Comparison of ENCODE assay signal across 11 cellular contexts in the genomic region with DNA sequence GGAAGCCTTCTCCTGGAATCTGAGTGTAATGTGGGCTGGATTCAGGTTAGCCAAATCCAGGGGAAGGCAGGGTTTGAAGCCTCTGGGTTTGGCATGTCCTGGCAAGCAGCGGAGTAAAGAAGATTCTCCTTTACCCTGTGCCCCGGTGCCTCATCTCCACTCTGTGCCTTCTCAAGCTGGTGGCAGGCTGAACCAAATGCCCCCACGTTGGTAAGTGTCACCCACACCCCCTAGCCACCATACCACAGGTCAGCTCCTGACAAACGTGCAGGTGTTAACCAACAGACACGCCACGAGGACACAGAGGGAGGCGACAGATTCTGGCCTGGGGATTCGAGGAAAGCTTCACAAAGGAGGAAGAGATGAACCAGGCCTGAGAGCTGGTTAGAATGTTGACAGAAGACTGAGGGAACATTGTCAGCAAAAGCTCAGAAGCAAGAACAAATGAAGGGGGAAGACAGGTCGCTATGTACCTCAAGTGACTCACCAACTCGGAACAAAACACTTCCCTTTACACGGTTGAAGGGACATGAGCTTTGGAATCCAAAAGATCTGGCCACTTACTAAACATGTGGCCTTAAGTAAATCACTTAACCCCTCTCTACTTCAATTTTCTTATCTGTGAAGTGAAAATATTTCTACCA.
DNase-seq lines count a peak whose midpoint lies in the region; ATAC-seq, FAIRE-seq and TF ChIP-seq lines count a peak whose summit lies in the region.
"Had no signal": no experiment of that assay in that cellular context is flagged by ENCODE, and none has a peak within 500 bp of the region (broad histone marks: within the 10 kb centered on the region; RNA-seq: fewer than 3 reads in every experiment).

No MANE protein-coding gene starts in this region.

- CTCF ChIA-PET in SK-N-SH (lab: Yijun Ruan, JAX): interaction anchor here (1.2 kb wide), 2 partner anchors 9 to 345 kb away, joined by 3 read pairs; no protein-coding TSS in a partner anchor

- no peaks in the 10 kb centered on the region for H3K36me3 Mint-ChIP-seq in T-helper 17 cell (ENCODE audit: low read depth)
- H3K36me3 Mint-ChIP-seq in stimulated activated effector memory CD8-positive, alpha-beta T cell treated with anti-CD3 and anti-CD28 coated beads, Interleukin-12 subunit alpha, Interleukin-12 subunit beta, amount 100 ng/mL, for 72 hours: no peaks in the 10 kb centered on the region

- H3F3A ChIP-seq in SK-N-SH (replicated peaks; ENCODE audit: insufficient read depth): peaks cover 20% of the 10 kb centered on the region

- WGBS in SK-N-SH (ENCODE audit: low lambda C conversion rate): 71% methylated on average over 11 of the region's 11 CpGs

- peak overlapping the region in 1 of 2 experiments; percentile 42; a peak in 2 of 4 replicates for H3K27ac ChIP-seq in SK-N-SH (ENCODE audit: low read depth in 2 of 2, low read length in 1 of 2)
- H3K27ac ChIP-seq: 22Rv1 had no signal

- no peaks in the 10 kb centered on the region for H3K27me3 ChIP-seq in SK-N-SH (ENCODE audit: insufficient read depth)

- peak overlapping the region; percentile 1 for H3K4me2 ChIP-seq in SK-N-SH

- TF ChIP-seq RAD21 in SK-N-SH (IDR thresholded peaks at IDR 0.05; ENCODE audit: low read length): no peak

- H3K36me3 ChIP-seq in SK-N-SH (replicated peaks in 1 of 2; ENCODE audit: control insufficient read depth in 1 of 2, insufficient read depth in 2 of 2, low read length in 1 of 2): no peaks in the 10 kb centered on the region

- TF ChIP-seq POLR2A in H54 (IDR thresholded peaks at IDR 0.05; ENCODE audit: low read depth, low read length): no peak

- H3K4me1 Mint-ChIP-seq in T-helper 17 cell: peaks cover 22% of the 10 kb centered on the region
- H3K4me1 Mint-ChIP-seq in stimulated activated effector memory CD8-positive, alpha-beta T cell treated with anti-CD3 and anti-CD28 coated beads, Interleukin-12 subunit alpha, Interleukin-12 subunit beta, amount 100 ng/mL, for 72 hours: peaks cover 56% of the 10 kb centered on the region

- TF ChIP-seq EP300 in SK-N-SH (IDR thresholded peaks at IDR 0.05; ENCODE audit: borderline replicate concordance in 1 of 2, low read depth in 1 of 2, low read length in 1 of 2): no peak

- H3K27ac Mint-ChIP-seq in T-helper 17 cell: peak overlapping the region; percentile 80
- peak overlapping the region; percentile 54 for H3K27ac Mint-ChIP-seq in stimulated activated effector memory CD8-positive, alpha-beta T cell treated with anti-CD3 and anti-CD28 coated beads, Interleukin-12 subunit alpha, Interleukin-12 subunit beta, amount 100 ng/mL, for 72 hours

- H3K9me3 Mint-ChIP-seq in stimulated activated effector memory CD8-positive, alpha-beta T cell treated with anti-CD3 and anti-CD28 coated beads, Interleukin-12 subunit alpha, Interleukin-12 subunit beta, amount 100 ng/mL, for 72 hours: no peaks in the 10 kb centered on the region

- peak overlapping the region; percentile 11; the same call in 1 of the 2 replicates for H2AFZ ChIP-seq in SK-N-SH (ENCODE audit: low read depth)

- H3K4me1 ChIP-seq in SK-N-SH (ENCODE audit: control insufficient read depth in 1 of 2, insufficient read depth in 2 of 2, low read depth in 1 of 2, low read length in 1 of 2): peaks cover 10 to 41% of the 10 kb centered on the region in 2 experiments; a peak in 2 of 4 replicates

- H3K4me3 ChIP-seq in SK-N-SH (ENCODE audit: low read depth in 2 of 2, low read length in 1 of 2): no peak overlapping the region

- no peak for TF ChIP-seq CTCF in SK-N-SH (IDR thresholded peaks at IDR 0.05)

- no peak overlapping the region for H3K9ac ChIP-seq in SK-N-SH

- DNase-seq in SK-N-SH: no peak
- no peak for DNase-seq in T-helper 17 cell
- peak; percentile 82 for DNase-seq in glomerular visceral epithelial cell (ENCODE audit: extremely low spot score)
- no peak for DNase-seq in stimulated activated effector memory CD8-positive, alpha-beta T cell treated with anti-CD3 and anti-CD28 coated beads, Interleukin-12 subunit alpha, Interleukin-12 subunit beta, amount 100 ng/mL, for 72 hours (ENCODE audit: low spot score in 2 of 2)
- DNase-seq in posterior vena cava (ENCODE audit: low spot score): no peak
- DNase-seq in H54 (ENCODE audit: insufficient read length, low spot score): no peak
- DNase-seq: NCI-H526 treated with DMSO at 0.1 percent for 48 hours, occipital lobe had no signal

- no peaks in the 10 kb centered on the region for H3K79me2 ChIP-seq in SK-N-SH (ENCODE audit: insufficient read depth)

- H3K9me2 ChIP-seq in SK-N-SH: no peaks in the 10 kb centered on the region

- no peaks in the 10 kb centered on the region for H3K9me3 ChIP-seq in SK-N-SH
- H3K9me3 ChIP-seq in T-helper 17 cell (ENCODE audit: control insufficient read depth, low read length, poor library complexity, severe bottlenecking): no peaks in the 10 kb centered on the region

- H3K4me3 Mint-ChIP-seq in T-helper 17 cell: no peak overlapping the region
- no peak overlapping the region for H3K4me3 Mint-ChIP-seq in stimulated activated effector memory CD8-positive, alpha-beta T cell treated with anti-CD3 and anti-CD28 coated beads, Interleukin-12 subunit alpha, Interleukin-12 subunit beta, amount 100 ng/mL, for 72 hours

- FAIRE-seq in H54 (lab: Jason Lieb, UNC): no peak

- ATAC-seq in SK-N-SH treated with all-trans-retinoic acid at 6 μM for 48 hours (no peak), T-helper 17 cell (no peak), HG03039 (IDR thresholded peaks at IDR 0.05; ENCODE audit: unreplicated experiment) (no peak)
- peak; percentile 39 for ATAC-seq in stimulated activated effector memory CD8-positive, alpha-beta T cell treated with anti-CD3 and anti-CD28 coated beads, Interleukin-12 subunit alpha, Interleukin-12 subunit beta, amount 100 ng/mL, for 72 hours

- no peaks in the 10 kb centered on the region for H3K27me3 Mint-ChIP-seq in T-helper 17 cell

- intact Hi-C loops in posterior vena cava (cut with DNase I): loop anchor here (5.0 to 10.0 kb wide), 3 partner anchors 50 to 343 kb away; no protein-coding TSS in a partner anchor

- no peaks in the 10 kb centered on the region for H4K20me1 ChIP-seq in SK-N-SH (ENCODE audit: insufficient read depth)

- POLR2A ChIA-PET in SK-N-SH (lab: Yijun Ruan, JAX): no interaction called here

TF ChIP-seq in SK-N-SH, 30 proteins besides CTCF, POLR2A, EP300 and RAD21 (continues in another document):
- TF ChIP-seq, protein P1, sequence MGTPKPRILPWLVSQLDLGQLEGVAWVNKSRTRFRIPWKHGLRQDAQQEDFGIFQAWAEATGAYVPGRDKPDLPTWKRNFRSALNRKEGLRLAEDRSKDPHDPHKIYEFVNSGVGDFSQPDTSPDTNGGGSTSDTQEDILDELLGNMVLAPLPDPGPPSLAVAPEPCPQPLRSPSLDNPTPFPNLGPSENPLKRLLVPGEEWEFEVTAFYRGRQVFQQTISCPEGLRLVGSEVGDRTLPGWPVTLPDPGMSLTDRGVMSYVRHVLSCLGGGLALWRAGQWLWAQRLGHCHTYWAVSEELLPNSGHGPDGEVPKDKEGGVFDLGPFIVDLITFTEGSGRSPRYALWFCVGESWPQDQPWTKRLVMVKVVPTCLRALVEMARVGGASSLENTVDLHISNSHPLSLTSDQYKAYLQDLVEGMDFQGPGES (IDR thresholded peaks at IDR 0.05; ENCODE audit: low read depth, low read length): no peak
- TF ChIP-seq EZH2phosphoT487 (IDR thresholded peaks at IDR 0.05; ENCODE audit: borderline replicate concordance, low read depth) (no peak), CHD2 (IDR thresholded peaks at IDR 0.05; ENCODE audit: low read length, partially characterized antibody) (no peak), FOSL2 (IDR thresholded peaks at IDR 0.05; ENCODE audit: borderline replicate concordance, low read depth) (no peak), TEAD4 (IDR thresholded peaks at IDR 0.05; ENCODE audit: borderline replicate concordance, insufficient read depth) (no peak), GABPA (IDR thresholded peaks at IDR 0.05; ENCODE audit: low read depth) (no peak), RFX5 (IDR thresholded peaks at IDR 0.05; ENCODE audit: low read length) (no peak)
- TF ChIP-seq, protein P2, sequence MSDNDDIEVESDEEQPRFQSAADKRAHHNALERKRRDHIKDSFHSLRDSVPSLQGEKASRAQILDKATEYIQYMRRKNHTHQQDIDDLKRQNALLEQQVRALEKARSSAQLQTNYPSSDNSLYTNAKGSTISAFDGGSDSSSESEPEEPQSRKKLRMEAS (IDR thresholded peaks at IDR 0.05; ENCODE audit: low read depth): no peak

TF ChIP-seq in SK-N-SH treated with all-trans-retinoic acid at 6 μM for 48 hours, 23 proteins besides CTCF, POLR2A, EP300 and RAD21 (continues in another document):
- no peak for TF ChIP-seq PPARA (CRISPR knock-in tag; IDR thresholded peaks at IDR 0.05; ENCODE audit: borderline replicate concordance)
- TF ChIP-seq RARB (CRISPR knock-in tag; IDR thresholded peaks at IDR 0.05): no peak
- TF ChIP-seq GLIS3 (CRISPR knock-in tag; IDR thresholded peaks at IDR 0.05): no peak
- no peak for TF ChIP-seq CSDC2 (CRISPR knock-in tag; IDR thresholded peaks at IDR 0.05)
- no peak for TF ChIP-seq ZNF565 (CRISPR knock-in tag; conservative IDR thresholded peaks at IDR 0.05; ENCODE audit: low read depth)
- TF ChIP-seq, protein P3, sequence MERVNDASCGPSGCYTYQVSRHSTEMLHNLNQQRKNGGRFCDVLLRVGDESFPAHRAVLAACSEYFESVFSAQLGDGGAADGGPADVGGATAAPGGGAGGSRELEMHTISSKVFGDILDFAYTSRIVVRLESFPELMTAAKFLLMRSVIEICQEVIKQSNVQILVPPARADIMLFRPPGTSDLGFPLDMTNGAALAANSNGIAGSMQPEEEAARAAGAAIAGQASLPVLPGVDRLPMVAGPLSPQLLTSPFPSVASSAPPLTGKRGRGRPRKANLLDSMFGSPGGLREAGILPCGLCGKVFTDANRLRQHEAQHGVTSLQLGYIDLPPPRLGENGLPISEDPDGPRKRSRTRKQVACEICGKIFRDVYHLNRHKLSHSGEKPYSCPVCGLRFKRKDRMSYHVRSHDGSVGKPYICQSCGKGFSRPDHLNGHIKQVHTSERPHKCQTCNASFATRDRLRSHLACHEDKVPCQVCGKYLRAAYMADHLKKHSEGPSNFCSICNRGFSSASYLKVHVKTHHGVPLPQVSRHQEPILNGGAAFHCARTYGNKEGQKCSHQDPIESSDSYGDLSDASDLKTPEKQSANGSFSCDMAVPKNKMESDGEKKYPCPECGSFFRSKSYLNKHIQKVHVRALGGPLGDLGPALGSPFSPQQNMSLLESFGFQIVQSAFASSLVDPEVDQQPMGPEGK (CRISPR knock-in tag; IDR thresholded peaks at IDR 0.05; ENCODE audit: borderline replicate concordance): no peak
- no peak for TF ChIP-seq ESRRG (CRISPR knock-in tag; IDR thresholded peaks at IDR 0.05)
- TF ChIP-seq TCF4 (CRISPR knock-in tag; IDR thresholded peaks at IDR 0.05; ENCODE audit: borderline replicate concordance): no peak
